18 cellular contexts compared by ENCODE assay signal in the genomic region with DNA sequence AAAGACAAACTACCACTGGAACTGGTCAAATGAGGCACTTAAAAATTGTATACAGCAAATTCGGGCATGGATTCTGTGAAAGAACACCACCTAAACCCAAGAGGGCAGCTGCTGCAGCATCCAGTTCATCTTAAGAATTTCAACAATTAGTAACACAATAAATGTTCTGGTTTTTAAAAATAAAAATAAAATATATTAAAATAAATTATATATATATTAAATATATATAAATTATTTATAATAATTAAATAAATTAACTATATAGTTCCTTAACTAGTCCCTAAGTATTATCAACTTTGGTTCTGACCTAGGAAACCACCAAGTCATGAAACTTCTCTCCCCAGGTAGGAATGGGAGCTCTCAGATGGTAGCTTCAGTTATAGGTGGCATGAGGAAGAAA. TPM values are rescaled to one million over a fixed set of nuclear protein-coding genes. Genes with fewer than 3 reads are reported as not detected.
DNase-seq lines count a peak whose midpoint lies in the region; ATAC-seq and TF ChIP-seq lines count a peak whose summit lies in the region.
"Had no signal": no experiment of that assay in that cellular context is flagged by ENCODE, and none has a peak within 500 bp of the region (broad histone marks: within the 10 kb centered on the region; RNA-seq: fewer than 3 reads in every experiment).

No MANE protein-coding gene starts in this region.

- no peak overlapping the region for H3K23ac ChIP-seq in mesenchymal stem cell (ENCODE audit: low read length in 2 of 2)

- H3K79me1 ChIP-seq in mesenchymal stem cell (replicated peaks; ENCODE audit: low read length, poor library complexity, severe bottlenecking) = no peaks in the 10 kb centered on the region

- no peaks in the 10 kb centered on the region for H3K27me3 ChIP-seq in CD8-positive, alpha-beta T cell (ENCODE audit: insufficient read depth, low read length)
- H3K27me3 ChIP-seq in mesenchymal stem cell (ENCODE audit: control insufficient read depth in 1 of 2, insufficient read depth in 1 of 2, low read length in 2 of 2) (no peaks in the 10 kb centered on the region), transverse colon (no peaks in the 10 kb centered on the region)
- no peaks in the 10 kb centered on the region for H3K27me3 ChIP-seq in effector memory CD4-positive, alpha-beta T cell (replicated peaks; ENCODE audit: control insufficient read depth, insufficient read depth, low read length, poor library complexity, severe bottlenecking)
- H3K27me3 ChIP-seq: BE2C had no signal

- no peak overlapping the region for H3K27ac ChIP-seq in CD8-positive, alpha-beta T cell (ENCODE audit: low read depth, low read length)
- H3K27ac ChIP-seq in angular gyrus (ENCODE audit: low read depth, low read length) (peak overlapping the region; percentile 76), mesenchymal stem cell (ENCODE audit: low read length, poor library complexity, severe bottlenecking) (peak overlapping the region; percentile 32), transverse colon (peak overlapping the region in 3 of 4 donors; percentile 20 to 49 (median 34))
- no peak overlapping the region for H3K27ac ChIP-seq in effector memory CD4-positive, alpha-beta T cell (ENCODE audit: insufficient read depth, low read length, poor library complexity, severe bottlenecking)
- H3K27ac ChIP-seq: C4-2B had no signal

- peaks cover 8% of the 10 kb centered on the region for H3K36me3 Mint-ChIP-seq in CD8-positive, alpha-beta T cell

- no peak overlapping the region for H3K18ac ChIP-seq in mesenchymal stem cell (ENCODE audit: low read depth in 1 of 2, low read length in 2 of 2)

- no peak overlapping the region for H2BK15ac ChIP-seq in mesenchymal stem cell (ENCODE audit: low read depth, poor library complexity, severe bottlenecking)

- no peak for ATAC-seq in CD8-positive, alpha-beta T cell
- ATAC-seq in GM19397 (IDR thresholded peaks at IDR 0.05; ENCODE audit: unreplicated experiment) = no peak

- H3K9me3 Mint-ChIP-seq in CD8-positive, alpha-beta T cell = no peaks in the 10 kb centered on the region
- H3K9me3 Mint-ChIP-seq: CD4-positive, alpha-beta memory T cell had no signal

- H3K4me1 Mint-ChIP-seq in CD8-positive, alpha-beta T cell (ENCODE audit: low read depth) = peaks cover 78% of the 10 kb centered on the region

- DNase-seq in CD8-positive, alpha-beta T cell = no peak
- DNase-seq in mesenchymal stem cell = no peak
- no peak for DNase-seq in transverse colon
- DNase-seq in effector memory CD4-positive, alpha-beta T cell = no peak
- no peak for DNase-seq in head of caudate nucleus
- DNase-seq: BE2C; CD4-positive, alpha-beta memory T cell; COR-L47; DMS153; DMS79 treated with DMSO at 0.1 percent for 48 hours; EL; GOT3 had no signal

- no peak overlapping the region for H3K9ac ChIP-seq in mesenchymal stem cell (ENCODE audit: low read length)

- H3K27ac Mint-ChIP-seq in CD8-positive, alpha-beta T cell = peak overlapping the region; percentile 32

- no peaks in the 10 kb centered on the region for H3K27me3 Mint-ChIP-seq in CD8-positive, alpha-beta T cell (ENCODE audit: low read depth)
- H3K27me3 Mint-ChIP-seq: CD4-positive, alpha-beta memory T cell had no signal

- TF ChIP-seq POLR2A in transverse colon (IDR thresholded peaks at IDR 0.05) = no peak

- H3K36me3 ChIP-seq in CD8-positive, alpha-beta T cell (ENCODE audit: insufficient read depth, low read length) = no peaks in the 10 kb centered on the region
- H3K36me3 ChIP-seq in mesenchymal stem cell (ENCODE audit: control insufficient read depth in 1 of 2, insufficient read depth in 2 of 2, low read depth in 1 of 2, low read length in 2 of 2) = no peaks in the 10 kb centered on the region
- no peaks in the 10 kb centered on the region for H3K36me3 ChIP-seq in transverse colon
- H3K36me3 ChIP-seq in effector memory CD4-positive, alpha-beta T cell (ENCODE audit: control insufficient read depth, insufficient read depth, low read length) = no peaks in the 10 kb centered on the region
- H3K36me3 ChIP-seq: BE2C, HAP-1 had no signal

- no peak overlapping the region for H3K14ac ChIP-seq in mesenchymal stem cell (ENCODE audit: low read length in 2 of 2)

- H3K4me3 Mint-ChIP-seq in CD8-positive, alpha-beta T cell = no peak overlapping the region

- no peak overlapping the region for H2AFZ ChIP-seq in mesenchymal stem cell (ENCODE audit: low read depth, low read length)

- POLR2A ChIA-PET in CD8-positive, alpha-beta T cell (lab: Charles Lee) = no interaction called here

- peaks cover 54% of the 10 kb centered on the region for H3K4me1 ChIP-seq in CD8-positive, alpha-beta T cell (ENCODE audit: insufficient read depth, low read length)
- H3K4me1 ChIP-seq in mesenchymal stem cell (ENCODE audit: control insufficient read depth, insufficient read depth, low read depth, low read length) (peaks cover 5% of the 10 kb centered on the region), transverse colon (peaks cover 15 to 77% (median 37%) of the 10 kb centered on the region in 4 donors)
- peaks cover 50% of the 10 kb centered on the region for H3K4me1 ChIP-seq in effector memory CD4-positive, alpha-beta T cell (ENCODE audit: control insufficient read depth, insufficient read depth, low read length, poor library complexity, severe bottlenecking)

- no peak overlapping the region for H2BK5ac ChIP-seq in mesenchymal stem cell (ENCODE audit: low read depth, low read length, poor library complexity, severe bottlenecking)

- H3K4me2 ChIP-seq in mesenchymal stem cell (ENCODE audit: low read length, poor library complexity, severe bottlenecking) = no peak overlapping the region

- 100% methylated on average over 1 of the region's 1 CpG for WGBS in mesenchymal stem cell
- 75 to 89% methylated on average over 1 of the region's 1 CpG for WGBS in transverse colon (ENCODE audit: low coverage in 1 of 2), 2 donors

- no peak overlapping the region for H2BK120ac ChIP-seq in mesenchymal stem cell (ENCODE audit: low read depth, low read length)

- no peak overlapping the region for H3K4ac ChIP-seq in mesenchymal stem cell (ENCODE audit: low read depth in 1 of 2, low read length in 2 of 2)

- H4K8ac ChIP-seq in mesenchymal stem cell (ENCODE audit: low read length) = no peak overlapping the region

- no peaks in the 10 kb centered on the region for H3K9me3 ChIP-seq in CD8-positive, alpha-beta T cell (ENCODE audit: low read length)
- H3K9me3 ChIP-seq in mesenchymal stem cell (ENCODE audit: control insufficient read depth, low read length) (no peaks in the 10 kb centered on the region), transverse colon (no peaks in the 10 kb centered on the region)
- no peaks in the 10 kb centered on the region for H3K9me3 ChIP-seq in effector memory CD4-positive, alpha-beta T cell (ENCODE audit: control insufficient read depth, low read length)
- H3K9me3 ChIP-seq: BE2C, HAP-1 had no signal

- CTCF ChIA-PET in CD8-positive, alpha-beta T cell (lab: Charles Lee) = interaction anchor here (1.8 kb wide), 1 partner anchor 13 kb away, joined by 7 read pairs; no protein-coding TSS in a partner anchor

- H2BK12ac ChIP-seq in mesenchymal stem cell (ENCODE audit: low read length in 2 of 2) = no peak overlapping the region

- no peak for TF ChIP-seq EP300 in transverse colon (IDR thresholded peaks at IDR 0.05; ENCODE audit: low read depth)

- TF ChIP-seq CTCF in CD8-positive, alpha-beta T cell (IDR thresholded peaks at IDR 0.05) = no peak
- no peak for TF ChIP-seq CTCF in transverse colon (IDR thresholded peaks at IDR 0.05)

- intact Hi-C loops in CD8-positive, alpha-beta T cell (cut with DNase I, micrococcal nuclease) = no loop called here
- intact Hi-C loops in transverse colon (cut with DNase I; ENCODE audit: low total_unique reads) = loop anchor here (1.0 kb wide), 1 partner anchor 30 kb away; no protein-coding TSS in a partner anchor
- intact Hi-C loops in head of caudate nucleus (cut with DNase I) = no loop called here

- in situ Hi-C loops in transverse colon (cut with MboI; ENCODE audit: low pct_ligation_motif_present in 1 of 4, low pct_unique_long_range_greater_than_20kb in 1 of 4, low sequenced_read_pairs in 3 of 4) = loop anchor here in 1 of 4 donors (25.0 kb wide), 1 partner anchor 90 kb away; the partner anchor contains the start of gene LIG3

- no peak overlapping the region for H4K91ac ChIP-seq in mesenchymal stem cell (ENCODE audit: low read length)

- peak overlapping the region; percentile 93 for H2AK5ac ChIP-seq in mesenchymal stem cell (ENCODE audit: low read length, severe bottlenecking)

- no peak overlapping the region for H3K4me3 ChIP-seq in CD8-positive, alpha-beta T cell (ENCODE audit: low read depth, low read length)
- no peak overlapping the region for H3K4me3 ChIP-seq in mesenchymal stem cell (ENCODE audit: insufficient read depth in 1 of 2, low read depth in 1 of 2, low read length in 2 of 2)
- no peak overlapping the region for H3K4me3 ChIP-seq in transverse colon
- no peak overlapping the region for H3K4me3 ChIP-seq in effector memory CD4-positive, alpha-beta T cell (ENCODE audit: insufficient read depth, low read depth, low read length, poor library complexity, severe bottlenecking)
- H3K4me3 ChIP-seq: HAP-1 had no signal

RNA-seq across cellular contexts. Expression of gene RFFL, which starts 13.4 kb away (rescaled TPM):
- total RNA-seq in CD8-positive, alpha-beta T cell = 10 to 100 TPM; 55.2 to 64.4 TPM
- polyA plus RNA-seq in mesenchymal stem cell (2013, experiment 1 of 2) = 11.5 TPM
- 12.7 TPM for polyA plus RNA-seq in mesenchymal stem cell (2013, experiment 2 of 2)
- total RNA-seq in transverse colon = 10 to 100 TPM; 40.6 to 75.8 (median 50.7) TPM

RNA-seq across cellular contexts. Expression of gene RAD51D, which starts 42.8 kb away (rescaled TPM):
- 1 to 10 TPM; 6.9 to 8.7 TPM for total RNA-seq in CD8-positive, alpha-beta T cell
- polyA plus RNA-seq in mesenchymal stem cell (2013, experiment 1 of 2) = 6.5 TPM
- 6.3 TPM for polyA plus RNA-seq in mesenchymal stem cell (2013, experiment 2 of 2)
- total RNA-seq in transverse colon = 10 to 100 TPM in 1 of 4 donors, 1 to 10 TPM in 3; 5.6 to 60.3 (median 7.8) TPM

RNA-seq across cellular contexts. Expression of gene FNDC8, which starts 44.5 kb away (rescaled TPM):
- not detected for total RNA-seq in CD8-positive, alpha-beta T cell
- not detected for polyA plus RNA-seq in mesenchymal stem cell (2013, experiment 1 of 2)
- polyA plus RNA-seq in mesenchymal stem cell (2013, experiment 2 of 2) = not detected
- total RNA-seq in transverse colon = not detected
- total RNA-seq: CD4-positive, alpha-beta memory T cell; HT-29 had no signal
- polyA plus RNA-seq: AG04450; CD4-positive, alpha-beta memory T cell had no signal

Comparison
In these comparisons a context has a peak if more than half of its experiments do, and no peak if none do; other contexts are left out.
1. H3K27ac ChIP-seq: peak in angular gyrus (single experiment), mesenchymal stem cell (single experiment) and transverse colon (3 of 4); none in CD8-positive, alpha-beta T cell (single experiment) and effector memory CD4-positive, alpha-beta T cell (single experiment).